4 cellular contexts compared by ENCODE assay signal in genomic region chr11:22151795-22152194, GRCh38. TPM values are rescaled to one million over a fixed set of nuclear protein-coding genes. Genes with fewer than 3 reads are reported as not detected.
"Had no signal": no experiment of that assay in that cellular context is flagged by ENCODE, and none has a peak within 500 bp of the region (broad histone marks: within the 10 kb centered on the region; RNA-seq: fewer than 3 reads in every experiment).

No MANE protein-coding gene starts in this region.

- DNase-seq: H9, HCEC 1CT, IMR-90 had no signal

RNA-seq across cellular contexts. Expression of gene ANO5, which starts 41.1 kb away (rescaled TPM):
- total RNA-seq: HT-29, IMR-90 had no signal
- polyA plus RNA-seq: IMR-90 had no signal
